10 cellular contexts compared by ENCODE assay signal in the genomic region with DNA sequence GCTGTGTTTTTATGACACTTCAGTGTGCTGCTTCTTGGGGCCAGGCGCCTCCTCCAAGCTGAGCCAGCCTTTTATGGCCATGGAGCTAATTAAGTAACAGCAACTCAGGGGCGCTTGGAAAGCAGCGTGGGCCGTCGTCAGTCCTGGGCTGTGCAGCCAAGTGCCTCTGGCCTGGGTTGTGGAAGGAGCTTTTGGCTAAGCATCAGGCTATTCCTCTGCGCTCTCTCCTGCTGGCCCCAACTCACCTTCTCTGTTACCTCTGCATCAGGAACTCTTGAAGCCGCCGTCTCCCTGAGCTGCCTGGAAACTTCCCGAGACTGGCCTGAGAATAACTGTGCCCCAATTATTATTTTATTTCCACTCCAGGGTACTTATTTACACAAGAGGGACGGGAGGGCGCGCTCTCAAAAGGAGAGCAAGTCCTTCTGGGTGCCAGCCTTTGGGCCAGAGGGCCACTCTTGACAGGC. TPM values are rescaled to one million over a fixed set of nuclear protein-coding genes. Genes with fewer than 3 reads are reported as not detected.
DNase-seq lines count a peak whose midpoint lies in the region; ATAC-seq, FAIRE-seq and TF ChIP-seq lines count a peak whose summit lies in the region.
"Had no signal": no experiment of that assay in that cellular context is flagged by ENCODE, and none has a peak within 500 bp of the region (broad histone marks: within the 10 kb centered on the region; RNA-seq: fewer than 3 reads in every experiment).

No MANE protein-coding gene starts in this region.

- no peak overlapping the region for H3K27ac Mint-ChIP-seq in activated T-cell treated with anti-CD3 and anti-CD28 coated beads, Interleukin-2, amount 50 U/mL, for 24 hours
- no peak overlapping the region for H3K27ac Mint-ChIP-seq in activated naive CD8-positive, alpha-beta T cell treated with anti-CD3 and anti-CD28 coated beads, Interleukin-2, amount 50 U/mL, for 24 hours
- H3K27ac Mint-ChIP-seq: activated naive CD8-positive, alpha-beta T cell treated with anti-CD3 and anti-CD28 coated beads for 36 hours had no signal

- peak; percentile 80 for DNase-seq in ELF-1 (ENCODE audit: low read depth, low spot score)
- DNase-seq in adrenal gland: peak in 4 of 7 donors; percentile 11 to 71 (median 38)
- peak; percentile 85 for DNase-seq in right atrium auricular region (ENCODE audit: low spot score)
- peak; percentile 76 for DNase-seq in prostate gland (ENCODE audit: low spot score)
- no peak for DNase-seq in NOMO-1 treated with dmso at 0.1 percent for 144 hours (lab: John Stamatoyannopoulos, UW; ENCODE audit: unreplicated experiment)
- DNase-seq in activated T-cell treated with anti-CD3 and anti-CD28 coated beads, Interleukin-2, amount 50 U/mL, for 24 hours: no peak
- no peak for DNase-seq in activated naive CD8-positive, alpha-beta T cell treated with anti-CD3 and anti-CD28 coated beads, Interleukin-2, amount 50 U/mL, for 24 hours
- DNase-seq in GM12891 (ENCODE audit: insufficient read length, low spot score): no peak
- DNase-seq: activated naive CD8-positive, alpha-beta T cell treated with anti-CD3 and anti-CD28 coated beads for 36 hours; NCI-H2081 treated with DMSO at 0.1 percent for 48 hours had no signal

- no peak overlapping the region for H3K27ac ChIP-seq in adrenal gland
- H3K27ac ChIP-seq in right atrium auricular region: peak overlapping the region; percentile 79 to 91
- H3K27ac ChIP-seq in prostate gland: peak overlapping the region; percentile 69 to 83

- H3K4me3 ChIP-seq in adrenal gland (no peak overlapping the region), right atrium auricular region (no peak overlapping the region), prostate gland (no peak overlapping the region)

- H3K36me3 ChIP-seq in adrenal gland (replicated peaks in 1 of 2) (no peaks in the 10 kb centered on the region), right atrium auricular region (no peaks in the 10 kb centered on the region), prostate gland (no peaks in the 10 kb centered on the region)

- no peak for ATAC-seq in activated naive CD8-positive, alpha-beta T cell treated with anti-CD3 and anti-CD28 coated beads, Interleukin-2, amount 50 U/mL, for 24 hours

- peaks cover 9% of the 10 kb centered on the region for H3K4me1 Mint-ChIP-seq in activated T-cell treated with anti-CD3 and anti-CD28 coated beads, Interleukin-2, amount 50 U/mL, for 24 hours (ENCODE audit: low read depth)
- no peaks in the 10 kb centered on the region for H3K4me1 Mint-ChIP-seq in activated naive CD8-positive, alpha-beta T cell treated with anti-CD3 and anti-CD28 coated beads, Interleukin-2, amount 50 U/mL, for 24 hours
- H3K4me1 Mint-ChIP-seq: activated naive CD8-positive, alpha-beta T cell treated with anti-CD3 and anti-CD28 coated beads for 36 hours had no signal

- TF ChIP-seq CTCF in adrenal gland (IDR thresholded peaks at IDR 0.05) (no peak), right atrium auricular region (IDR thresholded peaks at IDR 0.05) (no peak), prostate gland (IDR thresholded peaks at IDR 0.05) (no peak)

- TF ChIP-seq POLR2A in adrenal gland (IDR thresholded peaks at IDR 0.05) (no peak), prostate gland (IDR thresholded peaks at IDR 0.05) (no peak), GM12891 (IDR thresholded peaks at IDR 0.05; ENCODE audit: low read depth, low read length) (no peak)

- H3K9me3 ChIP-seq in adrenal gland (replicated peaks in 1 of 3) (no peaks in the 10 kb centered on the region), right atrium auricular region (no peaks in the 10 kb centered on the region), prostate gland (no peaks in the 10 kb centered on the region)

- no peak overlapping the region for H3K4me3 Mint-ChIP-seq in activated T-cell treated with anti-CD3 and anti-CD28 coated beads, Interleukin-2, amount 50 U/mL, for 24 hours
- no peak overlapping the region for H3K4me3 Mint-ChIP-seq in activated naive CD8-positive, alpha-beta T cell treated with anti-CD3 and anti-CD28 coated beads, Interleukin-2, amount 50 U/mL, for 24 hours
- H3K4me3 Mint-ChIP-seq: activated naive CD8-positive, alpha-beta T cell treated with anti-CD3 and anti-CD28 coated beads for 36 hours had no signal

- no peaks in the 10 kb centered on the region for H3K36me3 Mint-ChIP-seq in activated T-cell treated with anti-CD3 and anti-CD28 coated beads, Interleukin-2, amount 50 U/mL, for 24 hours (ENCODE audit: low read depth)
- H3K36me3 Mint-ChIP-seq in activated naive CD8-positive, alpha-beta T cell treated with anti-CD3 and anti-CD28 coated beads, Interleukin-2, amount 50 U/mL, for 24 hours (ENCODE audit: low read depth): no peaks in the 10 kb centered on the region
- H3K36me3 Mint-ChIP-seq: activated naive CD8-positive, alpha-beta T cell treated with anti-CD3 and anti-CD28 coated beads for 36 hours had no signal

- no peak for FAIRE-seq in GM12891 (lab: Jason Lieb, UNC)

- no peaks in the 10 kb centered on the region for H3K9me3 Mint-ChIP-seq in activated T-cell treated with anti-CD3 and anti-CD28 coated beads, Interleukin-2, amount 50 U/mL, for 24 hours
- H3K9me3 Mint-ChIP-seq in activated naive CD8-positive, alpha-beta T cell treated with anti-CD3 and anti-CD28 coated beads, Interleukin-2, amount 50 U/mL, for 24 hours: no peaks in the 10 kb centered on the region
- H3K9me3 Mint-ChIP-seq: activated naive CD8-positive, alpha-beta T cell treated with anti-CD3 and anti-CD28 coated beads for 36 hours had no signal

- H3K4me1 ChIP-seq in adrenal gland (replicated peaks in 1 of 2) (no peaks in the 10 kb centered on the region), right atrium auricular region (peaks cover 0 to 48% of the 10 kb centered on the region in 2 donors), prostate gland (replicated peaks) (no peaks in the 10 kb centered on the region)

- H3K27me3 ChIP-seq in adrenal gland (no peaks in the 10 kb centered on the region), right atrium auricular region (no peaks in the 10 kb centered on the region), prostate gland (replicated peaks; ENCODE audit: insufficient read depth) (no peaks in the 10 kb centered on the region)

- intact Hi-C loops in adrenal gland (cut with DNase I): no loop called here
- intact Hi-C loops in prostate gland (cut with DNase I): loop anchor here (5.0 kb wide), 2 partner anchors 37 to 38 kb away; a partner anchor contains a TSS

- H3K27me3 Mint-ChIP-seq in activated T-cell treated with anti-CD3 and anti-CD28 coated beads, Interleukin-2, amount 50 U/mL, for 24 hours: peaks cover 3% of the 10 kb centered on the region
- peaks cover 2% of the 10 kb centered on the region for H3K27me3 Mint-ChIP-seq in activated naive CD8-positive, alpha-beta T cell treated with anti-CD3 and anti-CD28 coated beads, Interleukin-2, amount 50 U/mL, for 24 hours

- WGBS in adrenal gland, 4 donors: 75 to 83% (median 78%) methylated on average over 12 of the region's 12 CpGs
- 22% methylated on average over 12 of the region's 12 CpGs for WGBS in prostate gland

TF ChIP-seq in GM12891, 5 proteins besides CTCF, POLR2A, EP300 and RAD21:
- TF ChIP-seq POU2F2 (IDR thresholded peaks at IDR 0.05; ENCODE audit: low read depth, low read length) (no peak), SPI1 (IDR thresholded peaks at IDR 0.05; ENCODE audit: low read depth, low read length) (no peak), POLR2AphosphoS5 (IDR thresholded peaks at IDR 0.05; ENCODE audit: low read depth, low read length) (no peak), TAF1 (IDR thresholded peaks at IDR 0.05; ENCODE audit: low read depth, low read length) (no peak), PAX5 (IDR thresholded peaks at IDR 0.05; ENCODE audit: insufficient read depth, low read length, severe bottlenecking) (no peak)

RNA-seq across cellular contexts. Expression of a gene that starts 38.7 kb away (rescaled TPM):
- 1 to 10 TPM; 2.1 to 7.9 (median 6.1) TPM for total RNA-seq in adrenal gland
- 1 to 10 TPM; 1.6 to 5.1 (median 1.7) TPM for polyA plus RNA-seq in adrenal gland
- total RNA-seq in right atrium auricular region: 10 to 100 TPM; 11.4 to 19.2 TPM
- 10 to 100 TPM; 17.1 to 26.6 TPM for total RNA-seq in prostate gland
- 0.72 TPM for polyA plus RNA-seq in GM12891 (2012; ENCODE audit: low read depth, missing spikeins)

Comparison
In these comparisons a context has a peak if more than half of its experiments do, and no peak if none do; other contexts are left out.
1. DNase-seq: peak in ELF-1 (single experiment), adrenal gland (4 of 7), right atrium auricular region (single experiment) and prostate gland (single experiment); none in NOMO-1 treated with dmso at 0.1 percent for 144 hours (single experiment), activated T-cell treated with anti-CD3 and anti-CD28 coated beads, Interleukin-2, amount 50 U/mL, for 24 hours (single experiment), activated naive CD8-positive, alpha-beta T cell treated with anti-CD3 and anti-CD28 coated beads, Interleukin-2, amount 50 U/mL, for 24 hours (single experiment) and GM12891 (single experiment).
2. H3K27ac ChIP-seq: peak in right atrium auricular region (2 of 2) and prostate gland (2 of 2); none in adrenal gland (0 of 5).